10 cellular contexts compared by ENCODE assay signal in genomic region chr6:28489366-28490190, GRCh38. TPM values are rescaled to one million over a fixed set of nuclear protein-coding genes. Genes with fewer than 3 reads are reported as not detected.
DNase-seq lines count a peak whose midpoint lies in the region; ATAC-seq, FAIRE-seq and TF ChIP-seq lines count a peak whose summit lies in the region.
"Had no signal": no experiment of that assay in that cellular context is flagged by ENCODE, and none has a peak within 500 bp of the region (broad histone marks: within the 10 kb centered on the region; RNA-seq: fewer than 3 reads in every experiment).

No MANE protein-coding gene starts in this region.

- no peaks in the 10 kb centered on the region for H3K9me3 Mint-ChIP-seq in chondrocyte (ENCODE audit: low read depth)

- TF ChIP-seq RAD21 in HepG2 (CRISPR knock-in tag; IDR thresholded peaks at IDR 0.05): no peak

- H4K20me1 ChIP-seq in HepG2 (ENCODE audit: insufficient read depth, low read length): no peaks in the 10 kb centered on the region

- no peak overlapping the region for H3K27ac ChIP-seq in HepG2 (ENCODE audit: extremely low read length, insufficient read depth, low read length)
- H3K27ac ChIP-seq: 22Rv1 had no signal

- intact Hi-C loops in HepG2 (cut with micrococcal nuclease; ENCODE audit: unreplicated experiment): no loop called here

- H3K4me1 Mint-ChIP-seq in chondrocyte (ENCODE audit: low read depth): peaks cover 16% of the 10 kb centered on the region

- peaks cover 14% of the 10 kb centered on the region for H3K27me3 Mint-ChIP-seq in chondrocyte (ENCODE audit: low read depth)

- peaks cover 14% of the 10 kb centered on the region; the same call in 1 of the 2 replicates for H3K4me1 ChIP-seq in HepG2 (ENCODE audit: insufficient read depth, low read length)

- FAIRE-seq in HepG2 (lab: Jason Lieb, UNC): no peak
- FAIRE-seq: endometrium had no signal

- TF ChIP-seq EP300 in HepG2 (IDR thresholded peaks at IDR 0.05; ENCODE audit: low read depth in 2 of 2, low read length in 2 of 2) (no peak), HepG2 (CRISPR knock-in tag; IDR thresholded peaks at IDR 0.05; ENCODE audit: borderline replicate concordance) (no peak)

- DNase-seq in NCI-H1105 treated with DMSO at 0.1 percent for 48 hours (lab: John Stamatoyannopoulos, UW) (peak; percentile 10), NCI-H1105 (lab: John Stamatoyannopoulos, UW) (no peak), T-helper 1 cell (peak in 3 of 5 donors; percentile 17 to 68 (median 26)), chondrocyte (ENCODE audit: low spot score) (no peak), HepG2 (ENCODE audit: low spot score) (peak; percentile 32), mesenteric fat pad (ENCODE audit: low spot score) (no peak)
- DNase-seq in stimulated activated CD4-positive, alpha-beta T cell treated with anti-CD3 and anti-CD28 coated beads, TNF-alpha, amount 100 ng/mL, for 4 hours (ENCODE audit: low read depth in 3 of 3): peak in 2 of 3 experiments; percentile 3 to 14

- peaks cover 0 to 5% of the 10 kb centered on the region in 2 experiments; a peak in 1 of 5 replicates for H3K27me3 ChIP-seq in HepG2 (ENCODE audit: control insufficient read depth in 1 of 2, insufficient read depth in 2 of 2, low read length in 2 of 2)

- H3K4me3 Mint-ChIP-seq in chondrocyte (ENCODE audit: unreplicated experiment): peak overlapping the region; percentile 84

- peak overlapping the region; percentile 98 for H3K27ac Mint-ChIP-seq in chondrocyte (ENCODE audit: unreplicated experiment)

- no peaks in the 10 kb centered on the region for H3K9me3 ChIP-seq in HepG2 (ENCODE audit: low read length)

- peak overlapping the region; percentile 89 for H3K4me2 ChIP-seq in HepG2 (ENCODE audit: low read depth, low read length)

- no peaks in the 10 kb centered on the region for H3K36me3 Mint-ChIP-seq in chondrocyte (ENCODE audit: low read depth)

- BruUV-seq in HepG2 (replicated peaks; lab: Mats Ljungman, UMichigan): no TSS peak

- peak overlapping the region; percentile 67 to 80 (median 75) for H3K4me3 ChIP-seq in HepG2 (replicated peaks in 1 of 3; ENCODE audit: insufficient read depth in 1 of 3, low read depth in 2 of 3, low read length in 3 of 3)

- CTCF ChIA-PET in HepG2 (lab: Yijun Ruan, JAX; ENCODE audit: low intra/inter-chr PET ratio, low total read pairs): no interaction called here

- no peak for TF ChIP-seq CTCF in chondrocyte (IDR thresholded peaks at IDR 0.05)
- no peak for TF ChIP-seq CTCF in HepG2 (CRISPR knock-in tag; IDR thresholded peaks at IDR 0.05)

- ATAC-seq in HG03342 (IDR thresholded peaks at IDR 0.05; ENCODE audit: unreplicated experiment): peak; percentile 61
- peak; percentile 85 for ATAC-seq in HepG2

- H3K9ac ChIP-seq in HepG2 (ENCODE audit: insufficient read depth, low read depth, low read length): peak overlapping the region; percentile 48; the same call in 1 of the 2 replicates

- under 1% methylated on average over 35 of the region's 40 CpGs for WGBS in HepG2 (ENCODE audit: low lambda C conversion rate)

- peak overlapping the region; percentile 66 for H2AFZ ChIP-seq in HepG2 (ENCODE audit: low read length)

- no peaks in the 10 kb centered on the region for H3K36me3 ChIP-seq in HepG2 (replicated peaks in 1 of 2; ENCODE audit: control insufficient read depth in 1 of 2, insufficient read depth in 2 of 2, low read length in 2 of 2)

- no peak for TF ChIP-seq POLR2A in HepG2 (IDR thresholded peaks at IDR 0.05; ENCODE audit: insufficient read depth in 1 of 2, low read depth in 2 of 2, low read length in 2 of 2)

- in situ Hi-C loops in HepG2 (cut with HindIII; ENCODE audit: extremely low pct_ligation_motif_present, low pct_unique_long_range_greater_than_20kb): no loop called here

- no peaks in the 10 kb centered on the region for H3K79me2 ChIP-seq in HepG2 (ENCODE audit: insufficient read depth, low read length)

- POLR2A ChIA-PET in HepG2 (lab: Yijun Ruan, JAX): interaction anchor here (0.6 to 2.3 kb wide), 4 partner anchors 15 to 154 kb away, joined by 3 to 7 read pairs (median 5); partner anchors contain the start of gene ZSCAN31

TF ChIP-seq in HepG2, 621 proteins besides CTCF, POLR2A, EP300 and RAD21 (continues in another document):
- 0 out of 2 replicates have a peak, but pooled peaks have one; percentile 31 for TF ChIP-seq NCOA1 (CRISPR knock-in tag; IDR thresholded peaks at IDR 0.05)

RNA-seq across cellular contexts. Expression of gene GPX6, which starts 26.0 kb away (rescaled TPM):
- total RNA-seq in chondrocyte (not detected in 3 replicates), HepG2 (2016; rRNA removed; fragmentation: Illumina TruSeq; extraction: Trizol) (not detected in 2 replicates), mesenteric fat pad (not detected)
- total RNA-seq in HepG2 (2016; cell fraction: cytosol; rRNA removed; fragmentation: Illumina TruSeq; extraction: Trizol; ENCODE audit: low read depth): not detected in 2 replicates
- not detected in 2 replicates for total RNA-seq in HepG2 (2016; cell fraction: insoluble cytoplasmic fraction; rRNA removed; fragmentation: Illumina TruSeq; extraction: Trizol)
- total RNA-seq in HepG2 (2016; cell fraction: membrane; rRNA removed; fragmentation: Illumina TruSeq; extraction: Trizol): not detected in 2 replicates
- total RNA-seq in HepG2 (2016; cell fraction: nucleus; rRNA removed; fragmentation: Illumina TruSeq; extraction: Trizol): not detected in 2 replicates
- polyA plus RNA-seq in HepG2 (2011; rRNA removed): not detected in 2 replicates
- not detected in 2 replicates for polyA plus RNA-seq in HepG2 (2011; cell fraction: cytosol; rRNA removed)
- not detected in 2 replicates for polyA plus RNA-seq in HepG2 (2011; cell fraction: nucleus; rRNA removed)
- not detected in 2 replicates for polyA plus RNA-seq in HepG2 (2012)
- not detected in 2 replicates for polyA plus RNA-seq in HepG2 (2016; cell fraction: cytosol; fragmentation: Illumina TruSeq; extraction: Trizol; ENCODE audit: low read depth)
- polyA plus RNA-seq in HepG2 (2016; cell fraction: insoluble cytoplasmic fraction; fragmentation: Illumina TruSeq; extraction: Trizol; ENCODE audit: low read depth): not detected in 2 replicates
- polyA plus RNA-seq in HepG2 (2016; cell fraction: membrane; fragmentation: Illumina TruSeq; extraction: Trizol; ENCODE audit: low read depth): not detected in 2 replicates
- not detected in 2 replicates for polyA plus RNA-seq in HepG2 (2016; cell fraction: nucleus; fragmentation: Illumina TruSeq; extraction: Trizol; ENCODE audit: insufficient read depth, low read depth)
- not detected in 2 replicates for polyA minus RNA-seq in HepG2 (2011; rRNA and poly(A)+ RNA removed; ENCODE audit: low replicate concordance)
- not detected in 2 replicates for polyA minus RNA-seq in HepG2 (2011; cell fraction: cytosol; rRNA and poly(A)+ RNA removed)
- not detected in 2 replicates for polyA minus RNA-seq in HepG2 (2011; cell fraction: nucleus; rRNA and poly(A)+ RNA removed)

RNA-seq across cellular contexts. Expression of gene GPX5, which starts 36.1 kb away (rescaled TPM):
- total RNA-seq in chondrocyte (not detected in 3 replicates), HepG2 (2016; rRNA removed; fragmentation: Illumina TruSeq; extraction: Trizol) (not detected in 2 replicates), mesenteric fat pad (not detected)
- total RNA-seq in HepG2 (2016; cell fraction: cytosol; rRNA removed; fragmentation: Illumina TruSeq; extraction: Trizol; ENCODE audit: low read depth): not detected in 2 replicates
- not detected in 2 replicates for total RNA-seq in HepG2 (2016; cell fraction: insoluble cytoplasmic fraction; rRNA removed; fragmentation: Illumina TruSeq; extraction: Trizol)
- total RNA-seq in HepG2 (2016; cell fraction: membrane; rRNA removed; fragmentation: Illumina TruSeq; extraction: Trizol): not detected in 2 replicates
- not detected in 2 replicates for total RNA-seq in HepG2 (2016; cell fraction: nucleus; rRNA removed; fragmentation: Illumina TruSeq; extraction: Trizol)
- not detected in 2 replicates for polyA plus RNA-seq in HepG2 (2011; rRNA removed)
- polyA plus RNA-seq in HepG2 (2011; cell fraction: cytosol; rRNA removed): not detected in 2 replicates
- polyA plus RNA-seq in HepG2 (2011; cell fraction: nucleus; rRNA removed): not detected in 2 replicates
- not detected in 2 replicates for polyA plus RNA-seq in HepG2 (2012)
- polyA plus RNA-seq in HepG2 (2016; cell fraction: cytosol; fragmentation: Illumina TruSeq; extraction: Trizol; ENCODE audit: low read depth): not detected in 2 replicates
- not detected in 2 replicates for polyA plus RNA-seq in HepG2 (2016; cell fraction: insoluble cytoplasmic fraction; fragmentation: Illumina TruSeq; extraction: Trizol; ENCODE audit: low read depth)
- polyA plus RNA-seq in HepG2 (2016; cell fraction: membrane; fragmentation: Illumina TruSeq; extraction: Trizol; ENCODE audit: low read depth): not detected in 2 replicates
- not detected in 2 replicates for polyA plus RNA-seq in HepG2 (2016; cell fraction: nucleus; fragmentation: Illumina TruSeq; extraction: Trizol; ENCODE audit: insufficient read depth, low read depth)
- polyA minus RNA-seq in HepG2 (2011; rRNA and poly(A)+ RNA removed; ENCODE audit: low replicate concordance): not detected in 2 replicates
- polyA minus RNA-seq in HepG2 (2011; cell fraction: cytosol; rRNA and poly(A)+ RNA removed): not detected in 2 replicates
- polyA minus RNA-seq in HepG2 (2011; cell fraction: nucleus; rRNA and poly(A)+ RNA removed): not detected in 2 replicates

RNA-seq across cellular contexts. Expression of gene ZSCAN23, which starts 46.3 kb away (rescaled TPM):
- total RNA-seq in chondrocyte: 2.1 to 3.5 TPM (median 3.3 TPM) in 3 replicates
- 0.91 and 1.2 TPM in 2 replicates for total RNA-seq in HepG2 (2016; rRNA removed; fragmentation: Illumina TruSeq; extraction: Trizol)
- not detected in 2 replicates for total RNA-seq in HepG2 (2016; cell fraction: cytosol; rRNA removed; fragmentation: Illumina TruSeq; extraction: Trizol; ENCODE audit: low read depth)
- total RNA-seq in HepG2 (2016; cell fraction: insoluble cytoplasmic fraction; rRNA removed; fragmentation: Illumina TruSeq; extraction: Trizol): 0.86 and 1.2 TPM in 2 replicates
- total RNA-seq in HepG2 (2016; cell fraction: membrane; rRNA removed; fragmentation: Illumina TruSeq; extraction: Trizol): 0.71 and 0.79 TPM in 2 replicates
- total RNA-seq in HepG2 (2016; cell fraction: nucleus; rRNA removed; fragmentation: Illumina TruSeq; extraction: Trizol): 4.0 and 4.2 TPM in 2 replicates
- polyA plus RNA-seq in HepG2 (2011; rRNA removed): 0.29 and 0.35 TPM in 2 replicates
- 0.05 and 0.21 TPM in 2 replicates for polyA plus RNA-seq in HepG2 (2011; cell fraction: cytosol; rRNA removed)
- polyA plus RNA-seq in HepG2 (2011; cell fraction: nucleus; rRNA removed): 0.53 and 1.4 TPM in 2 replicates
- 0.27 and 0.76 TPM in 2 replicates for polyA plus RNA-seq in HepG2 (2012)
- polyA plus RNA-seq in HepG2 (2016; cell fraction: cytosol; fragmentation: Illumina TruSeq; extraction: Trizol; ENCODE audit: low read depth): not detected in 2 replicates
- 0.39 and 0.53 TPM in 2 replicates for polyA plus RNA-seq in HepG2 (2016; cell fraction: insoluble cytoplasmic fraction; fragmentation: Illumina TruSeq; extraction: Trizol; ENCODE audit: low read depth)
- polyA plus RNA-seq in HepG2 (2016; cell fraction: membrane; fragmentation: Illumina TruSeq; extraction: Trizol; ENCODE audit: low read depth): not detected in 2 replicates
- 1.2 and 1.4 TPM in 2 replicates for polyA plus RNA-seq in HepG2 (2016; cell fraction: nucleus; fragmentation: Illumina TruSeq; extraction: Trizol; ENCODE audit: insufficient read depth, low read depth)
- polyA minus RNA-seq in HepG2 (2011; rRNA and poly(A)+ RNA removed; ENCODE audit: low replicate concordance): 0.52 TPM in 1 of 2 replicates, not detected in the other
- 0.59 TPM in 1 of 2 replicates, not detected in the other for polyA minus RNA-seq in HepG2 (2011; cell fraction: cytosol; rRNA and poly(A)+ RNA removed)
- polyA minus RNA-seq in HepG2 (2011; cell fraction: nucleus; rRNA and poly(A)+ RNA removed): 4.2 and 5.8 TPM in 2 replicates
- 1.5 TPM for total RNA-seq in mesenteric fat pad

Comparison
In these comparisons a context has a peak if more than half of its experiments do, and no peak if none do; other contexts are left out.
1. DNase-seq: peak in NCI-H1105 treated with DMSO at 0.1 percent for 48 hours (single experiment), T-helper 1 cell (3 of 5), HepG2 (single experiment) and stimulated activated CD4-positive, alpha-beta T cell treated with anti-CD3 and anti-CD28 coated beads, TNF-alpha, amount 100 ng/mL, for 4 hours (2 of 3); none in NCI-H1105 (single experiment), chondrocyte (single experiment) and mesenteric fat pad (single experiment).